11 cellular contexts compared by ENCODE assay signal in genomic region chr3:53842436-53843194, GRCh38. TPM values are rescaled to one million over a fixed set of nuclear protein-coding genes. Genes with fewer than 3 reads are reported as not detected.
DNase-seq lines count a peak whose midpoint lies in the region; ATAC-seq and TF ChIP-seq lines count a peak whose summit lies in the region.
"Had no signal": no experiment of that assay in that cellular context is flagged by ENCODE, and none has a peak within 500 bp of the region (broad histone marks: within the 10 kb centered on the region; RNA-seq: fewer than 3 reads in every experiment).

No MANE protein-coding gene starts in this region.

- TF ChIP-seq POLR2A in IMR-90 (IDR thresholded peaks at IDR 0.05; ENCODE audit: low read depth, low read length), result no peak

- H3K4ac ChIP-seq in IMR-90 (ENCODE audit: low read depth, low read length), result no peak overlapping the region

- H3K9ac ChIP-seq in IMR-90 (ENCODE audit: low read depth, low read length), result no peak overlapping the region

- intact Hi-C loops in IMR-90 (cut with micrococcal nuclease), result no loop called here

- no peak overlapping the region for H4K5ac ChIP-seq in IMR-90 (ENCODE audit: low read depth, low read length)

- WGBS in IMR-90 (ENCODE audit: extremely low coverage in 2 of 2, insufficient read length in 1 of 2), 2 experiments, result 60% methylated on average over 1 of the region's 12 CpGs; no CpG with 5 or more reads in 1 of the 2 experiments

- no peaks in the 10 kb centered on the region for H3K9me1 ChIP-seq in IMR-90 (ENCODE audit: insufficient read depth, low read length)

- H2BK5ac ChIP-seq in IMR-90 (ENCODE audit: low read depth, low read length, poor library complexity, severe bottlenecking), result no peak overlapping the region

- no peak overlapping the region for H2BK15ac ChIP-seq in IMR-90 (ENCODE audit: low read depth, low read length)

- no peaks in the 10 kb centered on the region; the same call in 1 of the 2 replicates for H3K4me1 ChIP-seq in IMR-90 (ENCODE audit: control insufficient read depth, insufficient read depth, low read length)

- no peak overlapping the region for H4K8ac ChIP-seq in IMR-90 (ENCODE audit: low read depth in 2 of 2, low read length in 2 of 2)

- H3K4me3 ChIP-seq in AG04450 (ENCODE audit: low read depth, low read length), result no peak overlapping the region
- no peak overlapping the region for H3K4me3 ChIP-seq in IMR-90 (ENCODE audit: insufficient read depth, low read depth, low read length)
- H3K4me3 ChIP-seq: esophagus squamous epithelium had no signal

- no peaks in the 10 kb centered on the region for H3K79me1 ChIP-seq in IMR-90 (ENCODE audit: low read depth in 1 of 2, low read length in 2 of 2)

- H3K4me2 ChIP-seq in IMR-90 (ENCODE audit: low read depth, low read length), result no peak overlapping the region

- H4K91ac ChIP-seq in IMR-90 (ENCODE audit: insufficient read depth, low read depth, low read length), result no peak overlapping the region

- no peak overlapping the region for H3K18ac ChIP-seq in IMR-90 (ENCODE audit: low read depth, low read length)

- no peaks in the 10 kb centered on the region for H4K20me1 ChIP-seq in IMR-90 (ENCODE audit: insufficient read depth, low read length)

- TF ChIP-seq RAD21 in IMR-90 (IDR thresholded peaks at IDR 0.05; ENCODE audit: low read length), result no peak

- dilution Hi-C loops in IMR-90 (cut with HindIII; ENCODE audit: low sequenced_read_pairs, unreplicated experiment), result no loop called here

- H3K27me3 ChIP-seq in AG04450 (ENCODE audit: control insufficient read depth, insufficient read depth, low read length), result peaks cover 38% of the 10 kb centered on the region
- H3K27me3 ChIP-seq in IMR-90 (ENCODE audit: control insufficient read depth, insufficient read depth, low read length), result peaks cover 45% of the 10 kb centered on the region

- no peak overlapping the region for H2AK9ac ChIP-seq in IMR-90 (replicated peaks; ENCODE audit: low read depth, low read length, poor library complexity)

- DNase-seq in AG04450 (ENCODE audit: low read depth, low spot score), result no peak
- peak; percentile 23 for DNase-seq in IMR-90
- DNase-seq in caudate nucleus (lab: John Stamatoyannopoulos, UW), result peak; percentile 4 to 90 (median 68)
- peak; percentile 93 for DNase-seq in left lobe of liver (ENCODE audit: low spot score)
- DNase-seq in activated CD4-positive, alpha-beta T cell treated with anti-CD3 and anti-CD28 coated beads, Interleukin-2, amount 50 U/mL, for 48 hours, result no peak
- DNase-seq in cortex of kidney (lab: John Stamatoyannopoulos, UW), result no peak
- no peak for DNase-seq in GF-D8 (lab: John Stamatoyannopoulos, UW)
- DNase-seq: DMS79; esophagus squamous epithelium; stimulated activated CD4-positive, alpha-beta T cell treated with anti-CD3 and anti-CD28 coated beads, Interleukin-1b, Interleukin-23, amount 100 ng/mL, for 48 hours had no signal

- no peak overlapping the region for H3K56ac ChIP-seq in IMR-90 (ENCODE audit: extremely low read depth, insufficient read depth, low read length)

- H3K36me3 ChIP-seq in IMR-90 (ENCODE audit: control insufficient read depth, insufficient read depth, low read length), result no peaks in the 10 kb centered on the region
- H3K36me3 ChIP-seq: esophagus squamous epithelium had no signal

- H3K27ac ChIP-seq in AG04450 (ENCODE audit: low read depth, low read length) (no peak overlapping the region), IMR-90 (ENCODE audit: insufficient read depth, low read length) (no peak overlapping the region), caudate nucleus (ENCODE audit: low read depth, low read length) (peak overlapping the region; percentile 96)
- H3K27ac ChIP-seq: esophagus squamous epithelium had no signal

- H3K23ac ChIP-seq in IMR-90 (ENCODE audit: low read depth, low read length), result no peak overlapping the region

- no TSS peak for BruUV-seq in IMR-90 (replicated peaks; lab: Mats Ljungman, UMichigan)

- no peak overlapping the region for H3K14ac ChIP-seq in IMR-90 (replicated peaks; ENCODE audit: low read depth, low read length)

- H2BK120ac ChIP-seq in IMR-90 (ENCODE audit: low read depth, low read length), result no peak overlapping the region

- CTCF ChIA-PET in AG04450 (lab: Charles Lee), result no interaction called here
- CTCF ChIA-PET in IMR-90 (lab: Yijun Ruan, JAX), result interaction anchor here (0.8 kb wide), 1 partner anchor 17 kb away, joined by 5 read pairs; no protein-coding TSS in a partner anchor

- H2BK20ac ChIP-seq in IMR-90 (ENCODE audit: low read depth, low read length), result no peak overlapping the region

- peak overlapping the region; percentile 17 for H2AFZ ChIP-seq in IMR-90 (replicated peaks; ENCODE audit: low read length, poor library complexity)

- TF ChIP-seq CTCF in AG04450 (IDR thresholded peaks at IDR 0.05; ENCODE audit: low read depth, low read length), result peak; percentile 22; the same call in 1 of the 2 replicates
- TF ChIP-seq CTCF in IMR-90 (conservative IDR thresholded peaks at IDR 0.05; ENCODE audit: low read depth, low read length), result 0 out of 2 replicates have a peak, but pooled peaks have one; percentile 7

- ATAC-seq in IMR-90 (ENCODE audit: low read depth) (no peak), left lobe of liver (peak; percentile 57), GM21576 (IDR thresholded peaks at IDR 0.05; ENCODE audit: unreplicated experiment) (no peak)

- POLR2A ChIA-PET in AG04450 (lab: Yijun Ruan, JAX), result interaction anchor here (0.6 kb wide), 1 partner anchor 14 kb away, joined by 3 read pairs; no protein-coding TSS in a partner anchor
- POLR2A ChIA-PET in IMR-90 (lab: Charles Lee; ENCODE audit: unreplicated experiment), result no interaction called here

- no peak overlapping the region for H2AK5ac ChIP-seq in IMR-90 (ENCODE audit: low read depth, low read length)

- in situ Hi-C loops in IMR-90 (cut with MboI; ENCODE audit: low sequenced_read_pairs), result no loop called here

- H3K9me3 ChIP-seq in AG04450 (ENCODE audit: control insufficient read depth, insufficient read depth, low read length) (peaks cover 3% of the 10 kb centered on the region; the same call in 1 of the 2 replicates), IMR-90 (ENCODE audit: control insufficient read depth, insufficient read depth, low read length) (peaks cover 3% of the 10 kb centered on the region; the same call in 1 of the 2 replicates)
- H3K9me3 ChIP-seq: esophagus squamous epithelium had no signal

TF ChIP-seq in IMR-90, 13 proteins besides CTCF, POLR2A, EP300 and RAD21:
- no peak for TF ChIP-seq CHD1 (IDR thresholded peaks at IDR 0.05; ENCODE audit: low read depth, low read length)
- no peak for TF ChIP-seq MXI1 (IDR thresholded peaks at IDR 0.05; ENCODE audit: borderline replicate concordance, low read depth, low read length)
- no peak for TF ChIP-seq RCOR1 (IDR thresholded peaks at IDR 0.05; ENCODE audit: insufficient replicate concordance, low read length)
- TF ChIP-seq SMC3 (IDR thresholded peaks at IDR 0.05; ENCODE audit: low read depth, low read length), result no peak
- no peak for TF ChIP-seq ELK1 (IDR thresholded peaks at IDR 0.05; ENCODE audit: borderline replicate concordance, low read depth, low read length)
- TF ChIP-seq NFE2L2 (IDR thresholded peaks at IDR 0.05; ENCODE audit: low read depth, low read length), result no peak
TF ChIP-seq in IMR-90: peak in this region for 0.

RNA-seq across cellular contexts. Expression of gene CHDH, which starts 3.6 kb away (rescaled TPM):
- 0.01 and 0.02 TPM in 2 replicates for polyA plus RNA-seq in AG04450 (2011; rRNA removed)
- 0.04 and 0.05 TPM in 2 replicates for polyA minus RNA-seq in AG04450 (2011; rRNA and poly(A)+ RNA removed)
- total RNA-seq in IMR-90 (2012; rRNA removed), result under 0.01 and 0.28 TPM in 2 replicates
- 0.07 and 0.19 TPM in 2 replicates for polyA plus RNA-seq in IMR-90 (2012; rRNA removed)
- 0.02 and 0.08 TPM in 2 replicates for polyA plus RNA-seq in IMR-90 (2012; cell fraction: cytosol; rRNA removed)
- 0.23 and 0.29 TPM in 2 replicates for polyA plus RNA-seq in IMR-90 (2012; cell fraction: nucleus; rRNA removed; ENCODE audit: low replicate concordance)
- total RNA-seq in left lobe of liver, result 44.7 TPM

RNA-seq across cellular contexts. Expression of gene IL17RB, which starts 3.8 kb away (rescaled TPM):
- polyA plus RNA-seq in AG04450 (2011; rRNA removed) (not detected in 2 replicates), IMR-90 (2012; rRNA removed) (0.09 TPM in 1 of 2 replicates, not detected in the other)
- polyA minus RNA-seq in AG04450 (2011; rRNA and poly(A)+ RNA removed), result not detected in 2 replicates
- total RNA-seq in IMR-90 (2012; rRNA removed) (under 0.01 TPM in 1 of 2 replicates, not detected in the other), left lobe of liver (23.2 TPM)
- polyA plus RNA-seq in IMR-90 (2012; cell fraction: cytosol; rRNA removed), result 0.03 TPM in 1 of 2 replicates, not detected in the other
- polyA plus RNA-seq in IMR-90 (2012; cell fraction: nucleus; rRNA removed; ENCODE audit: low replicate concordance), result 0.12 and 0.25 TPM in 2 replicates

RNA-seq across cellular contexts. Expression of gene ACTR8, which starts 39.3 kb away (rescaled TPM):
- 34.9 and 37.5 TPM in 2 replicates for polyA plus RNA-seq in AG04450 (2011; rRNA removed)
- 46.3 and 61.9 TPM in 2 replicates for polyA minus RNA-seq in AG04450 (2011; rRNA and poly(A)+ RNA removed)
- total RNA-seq in IMR-90 (2012; rRNA removed), result 31.4 and 35.8 TPM in 2 replicates
- polyA plus RNA-seq in IMR-90 (2012; rRNA removed), result 14.5 and 20.3 TPM in 2 replicates
- 4.6 and 6.5 TPM in 2 replicates for polyA plus RNA-seq in IMR-90 (2012; cell fraction: cytosol; rRNA removed)
- 7.6 and 24.1 TPM in 2 replicates for polyA plus RNA-seq in IMR-90 (2012; cell fraction: nucleus; rRNA removed; ENCODE audit: low replicate concordance)
- 9.9 TPM for total RNA-seq in left lobe of liver

RNA-seq across cellular contexts. Expression of gene SELENOK, which starts 49.0 kb away (rescaled TPM):
- polyA plus RNA-seq in AG04450 (2011; rRNA removed) (42.1 and 58.5 TPM in 2 replicates), IMR-90 (2012; rRNA removed) (35.5 and 36.2 TPM in 2 replicates)
- polyA minus RNA-seq in AG04450 (2011; rRNA and poly(A)+ RNA removed), result 8.3 and 13.0 TPM in 2 replicates
- total RNA-seq in IMR-90 (2012; rRNA removed) (19.2 and 37.1 TPM in 2 replicates), left lobe of liver (30.3 TPM)
- polyA plus RNA-seq in IMR-90 (2012; cell fraction: cytosol; rRNA removed), result 7.9 and 31.3 TPM in 2 replicates
- polyA plus RNA-seq in IMR-90 (2012; cell fraction: nucleus; rRNA removed; ENCODE audit: low replicate concordance), result 1.6 and 16.1 TPM in 2 replicates

Comparison
In these comparisons a context has a peak if more than half of its experiments do, and no peak if none do; other contexts are left out.
1. DNase-seq: peak in IMR-90 (single experiment), caudate nucleus (61 of 61) and left lobe of liver (single experiment); none in AG04450 (single experiment), activated CD4-positive, alpha-beta T cell treated with anti-CD3 and anti-CD28 coated beads, Interleukin-2, amount 50 U/mL, for 48 hours (0 of 2), cortex of kidney (single experiment) and GF-D8 (single experiment).
2. RNA of gene CHDH, which starts 3.6 kb away (total RNA-seq): 44.7 TPM in left lobe of liver (single experiment); under 0.01 to 0.28 TPM in IMR-90; every median in the first group is over 10 times any median in the second.
3. RNA of gene IL17RB, which starts 3.8 kb away (total RNA-seq): 23.2 TPM in left lobe of liver (single experiment); under 0.01 TPM in IMR-90; every median in the first group is over 10 times any median in the second.